Comparison of ENCODE assay signal across 1 cellular context in the genomic region with DNA sequence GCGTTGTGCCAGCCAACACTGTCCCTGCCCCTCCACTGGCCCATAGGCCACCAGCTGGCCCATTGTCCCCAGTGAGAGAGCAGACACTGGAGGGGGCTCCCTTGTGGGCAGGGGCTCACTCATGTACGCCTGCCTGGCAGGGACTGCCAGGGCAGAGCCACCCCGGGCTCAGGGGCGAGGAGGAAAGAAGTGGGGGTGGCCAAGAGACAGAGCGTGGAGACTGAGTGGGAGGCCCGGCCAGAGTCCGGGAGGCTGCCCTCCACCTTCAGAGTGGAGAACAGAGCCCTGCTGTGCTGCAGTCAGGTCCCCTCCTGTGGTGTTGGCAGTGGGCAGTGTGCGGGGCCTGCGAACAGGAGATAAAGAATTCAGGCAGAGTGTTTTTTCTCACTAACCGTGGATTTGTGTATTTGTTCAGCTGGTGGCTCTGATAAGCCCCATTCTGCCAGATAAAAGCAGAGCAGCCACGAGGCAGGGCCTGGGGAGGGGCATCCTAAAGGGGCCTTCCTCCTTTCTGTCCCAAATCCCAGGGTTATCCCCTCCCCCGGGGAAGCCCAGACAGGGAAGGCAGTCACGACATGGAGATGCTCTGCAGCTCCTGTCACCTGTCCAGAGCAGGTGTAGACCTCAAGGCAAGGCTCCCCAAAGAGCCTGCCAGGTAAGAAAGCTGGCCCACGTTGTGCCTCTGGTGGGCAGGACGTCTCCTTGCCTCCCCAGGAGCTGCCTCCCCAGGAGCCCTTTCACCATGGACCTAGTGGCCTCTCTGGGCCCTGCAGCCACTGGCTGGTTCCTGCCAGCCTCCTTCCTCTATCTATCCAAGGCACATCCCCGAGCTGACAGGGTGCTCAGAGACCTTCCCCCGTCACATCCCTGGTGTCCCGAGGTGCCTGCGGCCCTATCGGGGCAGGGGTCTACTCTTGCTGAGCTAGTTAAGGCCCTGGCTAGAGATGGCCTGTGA.
TF ChIP-seq lines count a peak whose summit lies in the region.

No MANE protein-coding gene starts in this region.

TF ChIP-seq in WTC11, 78 proteins besides CTCF, POLR2A, EP300 and RAD21 (continued from another document):
- TF ChIP-seq, protein P1, sequence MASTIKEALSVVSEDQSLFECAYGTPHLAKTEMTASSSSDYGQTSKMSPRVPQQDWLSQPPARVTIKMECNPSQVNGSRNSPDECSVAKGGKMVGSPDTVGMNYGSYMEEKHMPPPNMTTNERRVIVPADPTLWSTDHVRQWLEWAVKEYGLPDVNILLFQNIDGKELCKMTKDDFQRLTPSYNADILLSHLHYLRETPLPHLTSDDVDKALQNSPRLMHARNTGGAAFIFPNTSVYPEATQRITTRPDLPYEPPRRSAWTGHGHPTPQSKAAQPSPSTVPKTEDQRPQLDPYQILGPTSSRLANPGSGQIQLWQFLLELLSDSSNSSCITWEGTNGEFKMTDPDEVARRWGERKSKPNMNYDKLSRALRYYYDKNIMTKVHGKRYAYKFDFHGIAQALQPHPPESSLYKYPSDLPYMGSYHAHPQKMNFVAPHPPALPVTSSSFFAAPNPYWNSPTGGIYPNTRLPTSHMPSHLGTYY (CRISPR knock-in tag; IDR thresholded peaks at IDR 0.05): no peak
- TF ChIP-seq NFYB (CRISPR knock-in tag; conservative IDR thresholded peaks at IDR 0.05; ENCODE audit: low read depth) (no peak), ZNF232 (CRISPR knock-in tag; IDR thresholded peaks at IDR 0.05) (no peak)
- TF ChIP-seq, protein P2, sequence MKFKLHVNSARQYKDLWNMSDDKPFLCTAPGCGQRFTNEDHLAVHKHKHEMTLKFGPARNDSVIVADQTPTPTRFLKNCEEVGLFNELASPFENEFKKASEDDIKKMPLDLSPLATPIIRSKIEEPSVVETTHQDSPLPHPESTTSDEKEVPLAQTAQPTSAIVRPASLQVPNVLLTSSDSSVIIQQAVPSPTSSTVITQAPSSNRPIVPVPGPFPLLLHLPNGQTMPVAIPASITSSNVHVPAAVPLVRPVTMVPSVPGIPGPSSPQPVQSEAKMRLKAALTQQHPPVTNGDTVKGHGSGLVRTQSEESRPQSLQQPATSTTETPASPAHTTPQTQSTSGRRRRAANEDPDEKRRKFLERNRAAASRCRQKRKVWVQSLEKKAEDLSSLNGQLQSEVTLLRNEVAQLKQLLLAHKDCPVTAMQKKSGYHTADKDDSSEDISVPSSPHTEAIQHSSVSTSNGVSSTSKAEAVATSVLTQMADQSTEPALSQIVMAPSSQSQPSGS (CRISPR knock-in tag; IDR thresholded peaks at IDR 0.05; ENCODE audit: borderline replicate concordance, low read depth): no peak
- TF ChIP-seq, protein P3, sequence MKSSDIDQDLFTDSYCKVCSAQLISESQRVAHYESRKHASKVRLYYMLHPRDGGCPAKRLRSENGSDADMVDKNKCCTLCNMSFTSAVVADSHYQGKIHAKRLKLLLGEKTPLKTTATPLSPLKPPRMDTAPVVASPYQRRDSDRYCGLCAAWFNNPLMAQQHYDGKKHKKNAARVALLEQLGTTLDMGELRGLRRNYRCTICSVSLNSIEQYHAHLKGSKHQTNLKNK (CRISPR knock-in tag; IDR thresholded peaks at IDR 0.05): no peak
